20 cellular contexts compared by ENCODE assay signal in genomic region chr12:80469681-80470080, GRCh38. TPM values are rescaled to one million over a fixed set of nuclear protein-coding genes. Genes with fewer than 3 reads are reported as not detected.
"Had no signal": no experiment of that assay in that cellular context is flagged by ENCODE, and none has a peak within 500 bp of the region (broad histone marks: within the 10 kb centered on the region; RNA-seq: fewer than 3 reads in every experiment).

No MANE protein-coding gene starts in this region.

- H3K27me3 ChIP-seq: brain microvascular endothelial cell, SJSA1 had no signal

- H3K27ac ChIP-seq: brain microvascular endothelial cell, SJSA1, VCaP had no signal

- H3K4me3 ChIP-seq: SJSA1 had no signal

- H3K9me3 ChIP-seq: SJSA1 had no signal

- H3K36me3 ChIP-seq: brain microvascular endothelial cell, SJSA1 had no signal

- DNase-seq: activated CD4-positive, alpha-beta memory T cell treated with anti-CD3 and anti-CD28 coated beads for 36 hours; activated CD4-positive, alpha-beta T cell treated with anti-CD3 and anti-CD28 coated beads, Interleukin-2, amount 10 ng/mL, durations not matched to agents 7 days and 5 days; activated CD4-positive, CD25-positive, alpha-beta regulatory T cell; activated CD8-positive, alpha-beta memory T cell treated with anti-CD3 and anti-CD28 coated beads for 24 hours; activated gamma-delta T cell; activated naive CD4-positive, alpha-beta T cell treated with anti-CD3 and anti-CD28 coated beads for 36 hours; activated T-cell treated with anti-CD3 and anti-CD28 coated beads, Interleukin-2, amount 50 U/mL, for 4 hours; brain microvascular endothelial cell; Karpas-422; MM.1S; NCI-H1105; NCI-H1436; NCI-H1694 treated with DMSO at 0.1 percent for 48 hours; NCI-H2029 treated with DMSO at 0.1 percent for 48 hours; NCI-H345; NCI-H510A; PC-3; SHP77 had no signal

RNA-seq across cellular contexts. Expression of gene PTPRQ, which starts 25.6 kb away (rescaled TPM):
- total RNA-seq: activated CD4-positive, alpha-beta memory T cell treated with anti-CD3 and anti-CD28 coated beads for 36 hours; activated CD4-positive, alpha-beta T cell treated with anti-CD3 and anti-CD28 coated beads, Interleukin-2, amount 10 ng/mL, durations not matched to agents 7 days and 5 days; activated naive CD4-positive, alpha-beta T cell treated with anti-CD3 and anti-CD28 coated beads for 36 hours; activated T-cell treated with anti-CD3 and anti-CD28 coated beads, Interleukin-2, amount 50 U/mL, for 4 hours had no signal
